18 cellular contexts compared by ENCODE assay signal in genomic region chr3:139751789-139752188, GRCh38.
"Had no signal": no experiment of that assay in that cellular context is flagged by ENCODE, and none has a peak within 500 bp of the region (broad histone marks: within the 10 kb centered on the region; RNA-seq: fewer than 3 reads in every experiment).

No MANE protein-coding gene starts in this region.

- DNase-seq: activated CD4-positive, alpha-beta T cell treated with anti-CD3 and anti-CD28 coated beads, Interleukin-2, amount 10 ng/mL, durations not matched to agents 7 days and 5 days; activated CD8-positive, alpha-beta T cell treated with anti-CD3 and anti-CD28 coated beads, Interleukin-2, amount 10 ng/mL, durations not matched to agents 7 days and 5 days; activated gamma-delta T cell; aorta; heart left ventricle; left ventricle myocardium superior; midbrain; natural killer cell; sigmoid colon; stimulated activated CD4-positive, alpha-beta T cell treated with anti-CD3 and anti-CD28 coated beads, Interleukin-15, amount 100 ng/mL, for 24 hours; stimulated activated CD4-positive, alpha-beta T cell treated with anti-CD3 and anti-CD28 coated beads, Interleukin-2, amount 100 ng/mL, for 48 hours; stimulated activated CD8-positive, alpha-beta memory T cell treated with anti-CD3 and anti-CD28 coated beads, Interleukin-4, amount 100 ng/mL, for 48 hours; stimulated activated naive B cell treated with anti-CD40 and anti-IgM and Interleukin-4, amounts not matched to agents 10 μg/mL and 1 μg/mL and 100 μg/mL, for 72 hours; testis; trophoblast cell; uterus had no signal

- ATAC-seq: activated CD4-positive, CD25-positive, alpha-beta regulatory T cell treated with anti-CD3 and anti-CD28 coated beads, Interleukin-2, amount 50 U/mL, for 24 hours; activated CD8-positive, alpha-beta T cell treated with anti-CD3 and anti-CD28 coated beads, Interleukin-2, amount 10 ng/mL, durations not matched to agents 7 days and 5 days; gastroesophageal sphincter; heart left ventricle; left ventricle myocardium superior; natural killer cell; stimulated activated naive B cell treated with anti-CD40 and anti-IgM and Interleukin-4, amounts not matched to agents 10 μg/mL and 1 μg/mL and 100 μg/mL, for 72 hours had no signal
